Comparison of ENCODE assay signal across 8 cellular contexts in genomic region chr16:69565611-69566436, GRCh38. TPM values are rescaled to one million over a fixed set of nuclear protein-coding genes. Genes with fewer than 3 reads are reported as not detected.
DNase-seq lines count a peak whose midpoint lies in the region; ATAC-seq and TF ChIP-seq lines count a peak whose summit lies in the region.

NFAT5 (plus strand) TSS chr16:69565966; CDS start chr16:69566302, 336 bp downstream.

- no peaks in the 10 kb centered on the region for H3K9me3 Mint-ChIP-seq in activated CD4-positive, alpha-beta memory T cell treated with anti-CD3 and anti-CD28 coated beads, Interleukin-2, amount 10 ng/mL, durations not matched to agents 7 days and 5 days

- no peaks in the 10 kb centered on the region for H3K27me3 Mint-ChIP-seq in activated CD4-positive, alpha-beta memory T cell treated with anti-CD3 and anti-CD28 coated beads, Interleukin-2, amount 10 ng/mL, durations not matched to agents 7 days and 5 days

- CTCF ChIA-PET in activated CD4-positive, alpha-beta memory T cell treated with anti-CD3 and anti-CD28 coated beads, Interleukin-2, amount 10 ng/mL, durations not matched to agents 7 days and 5 days (lab: Charles Lee): interaction anchor here (0.5 to 1.9 kb wide), 2 partner anchors 140 to 188 kb away, joined by 3 to 9 read pairs; partner anchors contain the start of gene NOB1

- WGBS in lower leg skin, 2 donors: 0 to 2% methylated on average over 46 to 65 of the region's 84 CpGs

- DNase-seq in AG09319 (ENCODE audit: extremely low read depth, low read depth) (peak; percentile 65), NCI-H774 (lab: John Stamatoyannopoulos, UW) (peak; percentile 57), dorsolateral prefrontal cortex (peak; percentile 76 to 94 (median 88)), lower leg skin (ENCODE audit: low spot score in 2 of 2) (peak; percentile 80 to 97)
- DNase-seq in activated CD4-positive, alpha-beta memory T cell treated with anti-CD3 and anti-CD28 coated beads, Interleukin-2, amount 10 ng/mL, durations not matched to agents 7 days and 5 days: peak; percentile 91
- peak; percentile 83 to 91 for DNase-seq in stimulated activated CD4-positive, alpha-beta T cell treated with anti-CD3 and anti-CD28 coated beads, Interleukin-4, amount 100 ng/mL, for 4 hours

- H3K4me1 Mint-ChIP-seq in activated CD4-positive, alpha-beta memory T cell treated with anti-CD3 and anti-CD28 coated beads, Interleukin-2, amount 10 ng/mL, durations not matched to agents 7 days and 5 days: peaks cover 47% of the 10 kb centered on the region

- POLR2A ChIA-PET in activated CD4-positive, alpha-beta memory T cell treated with anti-CD3 and anti-CD28 coated beads, Interleukin-2, amount 10 ng/mL, durations not matched to agents 7 days and 5 days (lab: Charles Lee): interaction anchor here (0.7 to 2.4 kb wide), 5 partner anchors 10 to 378 kb away, joined by 3 to 16 read pairs (median 11); partner anchors contain the start of genes CYB5B, NOB1 and SNTB2

- peak within 1 kb of the TSS; percentile 76 to 100 (median 97) for H3K27ac ChIP-seq in dorsolateral prefrontal cortex

- TF ChIP-seq CTCF in AG09319 (IDR thresholded peaks at IDR 0.05; ENCODE audit: low read depth, low read length) (no peak; the same call in 1 of the 2 replicates), dorsolateral prefrontal cortex (IDR thresholded peaks at IDR 0.05 in 54 of 56, conservative IDR thresholded peaks at IDR 0.05 in 2 of 56; ENCODE audit: low read depth in 1 of 56, partially characterized antibody in 56 of 56) (peak in 33 of 56 donors; percentile 4 to 42 (median 24)), lower leg skin (IDR thresholded peaks at IDR 0.05) (no peak)

- peak within 1 kb of the TSS; percentile 94 for H3K27ac Mint-ChIP-seq in activated CD4-positive, alpha-beta memory T cell treated with anti-CD3 and anti-CD28 coated beads, Interleukin-2, amount 10 ng/mL, durations not matched to agents 7 days and 5 days

- peaks cover 13% of the 10 kb centered on the region for H3K36me3 Mint-ChIP-seq in activated CD4-positive, alpha-beta memory T cell treated with anti-CD3 and anti-CD28 coated beads, Interleukin-2, amount 10 ng/mL, durations not matched to agents 7 days and 5 days (ENCODE audit: low read depth)

- H3K4me3 Mint-ChIP-seq in activated CD4-positive, alpha-beta memory T cell treated with anti-CD3 and anti-CD28 coated beads, Interleukin-2, amount 10 ng/mL, durations not matched to agents 7 days and 5 days: peak within 1 kb of the TSS; percentile 97

- H3K4me3 ChIP-seq in dorsolateral prefrontal cortex: peak within 1 kb of the TSS; percentile 69 to 98 (median 89)
- peak within 1 kb of the TSS; percentile 89 for H3K4me3 ChIP-seq in lower leg skin (ENCODE audit: low read depth, poor library complexity, severe bottlenecking)

- no peaks in the 10 kb centered on the region for H3K27me3 ChIP-seq in dorsolateral prefrontal cortex

- TF ChIP-seq POLR2A in GM19193 (IDR thresholded peaks at IDR 0.05; ENCODE audit: extremely low read depth, insufficient read depth, insufficient read length): peak; percentile 79
- TF ChIP-seq POLR2A in lower leg skin (IDR thresholded peaks at IDR 0.05): peak in 1 of 2 donors; percentile 88

- ATAC-seq in HG03571 (IDR thresholded peaks at IDR 0.05; ENCODE audit: unreplicated experiment): peak; percentile 42

- intact Hi-C loops in dorsolateral prefrontal cortex (cut with DNase I) (loop anchor here (2.0 to 10.0 kb wide), 6 partner anchors 101 to 191 kb away; partner anchors contain the start of genes CYB5B (in 1 of the 2) and NQO1 (in 1 of the 2)), lower leg skin (cut with DNase I; ENCODE audit: low total_unique reads) (no loop called here)

RNA-seq across cellular contexts. Expression of gene NFAT5, which starts in this region (rescaled TPM):
- total RNA-seq in activated CD4-positive, alpha-beta memory T cell treated with anti-CD3 and anti-CD28 coated beads, Interleukin-2, amount 10 ng/mL, durations not matched to agents 7 days and 5 days: 10 to 100 TPM; 19.7 to 21.3 TPM
- total RNA-seq in dorsolateral prefrontal cortex: 100 to 1,000 TPM in 24 of 120 experiments, 10 to 100 TPM in 96; 64.4 to 123 (median 91.3) TPM
- total RNA-seq in lower leg skin: 100 to 1,000 TPM in 1 of 4 donors, 10 to 100 TPM in 3; 74.7 to 114 (median 88.6) TPM

Comparison
In these comparisons a context has a peak if more than half of its experiments do, and no peak if none do; other contexts are left out.
1. Peak in every context shown above with its lines: DNase-seq, ATAC-seq, H3K4me3 ChIP-seq and H3K27ac ChIP-seq.
2. CTCF ChIP-seq: peak in dorsolateral prefrontal cortex (33 of 56); none in AG09319 (single experiment) and lower leg skin (0 of 3).